20 cellular contexts compared by ENCODE assay signal in the genomic region with DNA sequence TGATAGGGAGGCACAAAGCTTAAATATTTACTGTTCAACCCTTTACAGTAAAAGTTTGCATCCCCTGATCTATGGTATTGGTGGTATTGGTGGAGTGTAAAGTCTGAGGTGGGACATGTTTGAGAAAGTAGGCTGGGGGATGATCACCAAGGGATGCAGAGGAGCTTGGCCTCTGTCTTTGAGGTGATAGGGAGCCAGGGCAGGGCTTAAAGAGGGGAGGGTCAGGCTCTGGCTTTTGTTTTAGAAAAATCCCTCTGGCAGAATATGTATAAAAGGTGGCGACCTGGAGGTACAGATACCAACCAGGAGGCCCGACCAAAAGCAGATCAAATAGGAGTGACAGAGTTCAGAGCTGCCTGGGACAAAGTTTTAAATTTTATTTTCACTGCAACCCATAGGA. TPM values are rescaled to one million over a fixed set of nuclear protein-coding genes. Genes with fewer than 3 reads are reported as not detected.
DNase-seq lines count a peak whose midpoint lies in the region; ATAC-seq, FAIRE-seq and TF ChIP-seq lines count a peak whose summit lies in the region.
"Had no signal": no experiment of that assay in that cellular context is flagged by ENCODE, and none has a peak within 500 bp of the region (broad histone marks: within the 10 kb centered on the region; RNA-seq: fewer than 3 reads in every experiment).

No MANE protein-coding gene starts in this region.

- H3K9me2 ChIP-seq in OCI-LY1 (ENCODE audit: low read depth, low read length): no peaks in the 10 kb centered on the region

- no peaks in the 10 kb centered on the region for H4K20me1 ChIP-seq in OCI-LY1 (ENCODE audit: insufficient read depth, low read length)

- no peak overlapping the region for H2AFZ ChIP-seq in OCI-LY1 (ENCODE audit: low read length)

- H3K27ac Mint-ChIP-seq in memory B cell: peak overlapping the region; percentile 91
- peak overlapping the region; percentile 90 for H3K27ac Mint-ChIP-seq in stimulated activated naive B cell treated with anti-CD40 and anti-IgM and Interleukin-4, amounts not matched to agents 10 μg/mL and 1 μg/mL and 100 μg/mL, for 72 hours

- H3K9ac ChIP-seq in OCI-LY1 (ENCODE audit: low read length): no peak overlapping the region

- no peak for TF ChIP-seq CTCF in OCI-LY1 (IDR thresholded peaks at IDR 0.05; ENCODE audit: low read length)

- H3K9me3 Mint-ChIP-seq in memory B cell: no peaks in the 10 kb centered on the region
- H3K9me3 Mint-ChIP-seq in stimulated activated naive B cell treated with anti-CD40 and anti-IgM and Interleukin-4, amounts not matched to agents 10 μg/mL and 1 μg/mL and 100 μg/mL, for 72 hours: peaks cover 2 to 4% of the 10 kb centered on the region in 2 donors

- H3F3A ChIP-seq in OCI-LY1 (ENCODE audit: insufficient read depth, low read length): peaks cover 3% of the 10 kb centered on the region; the same call in 1 of the 2 replicates

- H3K4me3 ChIP-seq in OCI-LY1 (ENCODE audit: low read depth, low read length, poor library complexity, severe bottlenecking): no peak overlapping the region
- H3K4me3 ChIP-seq: A549, SJCRH30 had no signal

- no peaks in the 10 kb centered on the region for H3K27me3 Mint-ChIP-seq in memory B cell
- no peaks in the 10 kb centered on the region for H3K27me3 Mint-ChIP-seq in stimulated activated naive B cell treated with anti-CD40 and anti-IgM and Interleukin-4, amounts not matched to agents 10 μg/mL and 1 μg/mL and 100 μg/mL, for 72 hours

- H3K4me3 Mint-ChIP-seq in memory B cell: no peak overlapping the region
- H3K4me3 Mint-ChIP-seq in stimulated activated naive B cell treated with anti-CD40 and anti-IgM and Interleukin-4, amounts not matched to agents 10 μg/mL and 1 μg/mL and 100 μg/mL, for 72 hours: peak overlapping the region in 1 of 2 donors; percentile 3

- peaks cover 81% of the 10 kb centered on the region for H3K36me3 ChIP-seq in OCI-LY1 (ENCODE audit: insufficient read depth, low read length)
- H3K36me3 ChIP-seq: BE2C had no signal

- FAIRE-seq in GM12892 (lab: Jason Lieb, UNC) (peak; percentile 57), urothelium cell line (lab: Jason Lieb, UNC) (no peak)
- FAIRE-seq: A549, D721Med, HepG2, RCC 7860 had no signal

- no peak for TF ChIP-seq POLR2A in GM12892 (IDR thresholded peaks at IDR 0.05; ENCODE audit: low read depth, low read length)

- H3K4me1 Mint-ChIP-seq in memory B cell: peaks cover 38% of the 10 kb centered on the region
- peaks cover 35 to 76% of the 10 kb centered on the region in 2 donors for H3K4me1 Mint-ChIP-seq in stimulated activated naive B cell treated with anti-CD40 and anti-IgM and Interleukin-4, amounts not matched to agents 10 μg/mL and 1 μg/mL and 100 μg/mL, for 72 hours

- no peaks in the 10 kb centered on the region for H3K27me3 ChIP-seq in OCI-LY1 (ENCODE audit: insufficient read depth, low read length)
- H3K27me3 ChIP-seq: BE2C, SJCRH30 had no signal

- H3K36me3 Mint-ChIP-seq in memory B cell: peaks cover 24% of the 10 kb centered on the region
- peaks cover 39 to 56% of the 10 kb centered on the region in 2 donors for H3K36me3 Mint-ChIP-seq in stimulated activated naive B cell treated with anti-CD40 and anti-IgM and Interleukin-4, amounts not matched to agents 10 μg/mL and 1 μg/mL and 100 μg/mL, for 72 hours

- H3K9me3 ChIP-seq in OCI-LY1 (ENCODE audit: low read length): no peaks in the 10 kb centered on the region
- H3K9me3 ChIP-seq: A549, BE2C, SJCRH30 had no signal

- no peak overlapping the region; the same call in 1 of the 2 replicates for H3K4me2 ChIP-seq in OCI-LY1 (ENCODE audit: low read length)
- H3K4me2 ChIP-seq: A549 had no signal

- H3K79me2 ChIP-seq in OCI-LY1 (ENCODE audit: insufficient read depth, low read length): peaks cover 45% of the 10 kb centered on the region

- H3K4me1 ChIP-seq in OCI-LY1 (ENCODE audit: insufficient read depth, low read length, severe bottlenecking): peaks cover 76% of the 10 kb centered on the region
- H3K4me1 ChIP-seq: BE2C had no signal

- no peak for ATAC-seq in memory B cell (ENCODE audit: low read depth)
- no peak for ATAC-seq in stimulated activated naive B cell treated with anti-CD40 and anti-IgM and Interleukin-4, amounts not matched to agents 10 μg/mL and 1 μg/mL and 100 μg/mL, for 72 hours (replicated peaks)
- ATAC-seq: A549, HepG2 had no signal

- H3K27ac ChIP-seq in OCI-LY1 (ENCODE audit: low read depth, low read length, poor library complexity, severe bottlenecking): peak overlapping the region; percentile 57
- H3K27ac ChIP-seq: A549, SJCRH30 had no signal

- DNase-seq in GM12892 (ENCODE audit: insufficient read length) (no peak), memory B cell (ENCODE audit: low spot score in 2 of 2) (no peak), iPS-NIHi7 (ENCODE audit: extremely low spot score) (no peak), NCI-H510A (lab: John Stamatoyannopoulos, UW) (no peak), urothelium cell line (ENCODE audit: low spot score) (no peak)
- no peak for DNase-seq in stimulated activated naive B cell treated with anti-CD40 and anti-IgM and Interleukin-4, amounts not matched to agents 10 μg/mL and 1 μg/mL and 100 μg/mL, for 72 hours
- DNase-seq: BE2C; KBM-7; NCI-H1092; NCI-H1436; NCI-H1930; NCI-H510A treated with DMSO at 0.1 percent for 48 hours; NCI-H748 treated with DMSO at 0.1 percent for 48 hours; NK-92 treated with Interleukin-12 subunit alpha and Interleukin-12 subunit beta, amount 100 ng/mL, for 24 hours; SJCRH30 had no signal

RNA-seq across cellular contexts. Expression of a gene that starts 59.0 kb away (rescaled TPM):
- 82.1 TPM for polyA plus RNA-seq in GM12892 (2012; ENCODE audit: missing spikeins)
